Comparison of ENCODE assay signal across 23 cellular contexts in genomic region chr17:46010597-46011186, GRCh38. TPM values are rescaled to one million over a fixed set of nuclear protein-coding genes. Genes with fewer than 3 reads are reported as not detected.
A peak's percentile ranks its signal among the peaks of the same experiment; 100 is the strongest.
DNase-seq lines count a peak whose midpoint lies in the region; ATAC-seq, FAIRE-seq and TF ChIP-seq lines count a peak whose summit lies in the region.
"Had no signal": no experiment of that assay in that cellular context is flagged by ENCODE, and none has a peak within 500 bp of the region (broad histone marks: within the 10 kb centered on the region; RNA-seq: fewer than 3 reads in every experiment).

No MANE protein-coding gene starts in this region.

- TF ChIP-seq POLR2A in HepG2 (IDR thresholded peaks at IDR 0.05; ENCODE audit: insufficient read depth in 1 of 2, low read depth in 2 of 2, low read length in 2 of 2) (no peak), right lobe of liver (IDR thresholded peaks at IDR 0.05) (no peak), esophagus squamous epithelium (IDR thresholded peaks at IDR 0.05) (no peak)

- no peak for TF ChIP-seq EP300 in HepG2 (IDR thresholded peaks at IDR 0.05; ENCODE audit: low read depth in 2 of 2, low read length in 2 of 2)
- no peak for TF ChIP-seq EP300 in HepG2 (CRISPR knock-in tag; IDR thresholded peaks at IDR 0.05; ENCODE audit: borderline replicate concordance)

- no TSS peak for BruUV-seq in HepG2 (replicated peaks; lab: Mats Ljungman, UMichigan)

- H3K27me3 ChIP-seq in HepG2 (ENCODE audit: control insufficient read depth in 1 of 2, insufficient read depth in 2 of 2, low read length in 2 of 2): no peaks in the 10 kb centered on the region; a peak in 2 of 5 replicates
- no peaks in the 10 kb centered on the region for H3K27me3 ChIP-seq in right lobe of liver
- H3K27me3 ChIP-seq in foreskin keratinocyte: peaks cover 10% of the 10 kb centered on the region
- H3K27me3 ChIP-seq in small intestine (ENCODE audit: control insufficient read depth in 2 of 2, insufficient read depth in 2 of 2, low read length in 2 of 2): no peaks in the 10 kb centered on the region
- no peaks in the 10 kb centered on the region for H3K27me3 ChIP-seq in esophagus squamous epithelium
- H3K27me3 ChIP-seq: BLaER1, uterus had no signal

- H3K36me3 ChIP-seq in HepG2 (replicated peaks in 1 of 2; ENCODE audit: control insufficient read depth in 1 of 2, insufficient read depth in 2 of 2, low read length in 2 of 2) (no peaks in the 10 kb centered on the region), right lobe of liver (no peaks in the 10 kb centered on the region), small intestine (ENCODE audit: control insufficient read depth in 2 of 2, insufficient read depth in 2 of 2, low read length in 2 of 2) (no peaks in the 10 kb centered on the region), esophagus squamous epithelium (no peaks in the 10 kb centered on the region)
- H3K36me3 ChIP-seq: BLaER1, uterus had no signal

- H3K27ac ChIP-seq in HepG2 (ENCODE audit: extremely low read length, insufficient read depth, low read length): no peak overlapping the region
- no peak overlapping the region for H3K27ac ChIP-seq in right lobe of liver
- H3K27ac ChIP-seq in foreskin keratinocyte: no peak overlapping the region
- H3K27ac ChIP-seq in small intestine (ENCODE audit: low read depth in 1 of 2, low read length in 1 of 2): no peak overlapping the region
- H3K27ac ChIP-seq in esophagus squamous epithelium: no peak overlapping the region
- H3K27ac ChIP-seq: BLaER1, uterus, VCaP had no signal

- peak; percentile 64 for TF ChIP-seq CTCF in HepG2 (CRISPR knock-in tag; IDR thresholded peaks at IDR 0.05)
- TF ChIP-seq CTCF in right lobe of liver (IDR thresholded peaks at IDR 0.05): no peak
- peak; percentile 13 for TF ChIP-seq CTCF in foreskin keratinocyte (conservative IDR thresholded peaks at IDR 0.05)
- no peak for TF ChIP-seq CTCF in esophagus squamous epithelium (IDR thresholded peaks at IDR 0.05)

- no peak overlapping the region for H2AFZ ChIP-seq in HepG2 (ENCODE audit: low read length)

- ATAC-seq in HepG2 (peak; percentile 47), right lobe of liver (no peak), foreskin keratinocyte (no peak), HG02610 (IDR thresholded peaks at IDR 0.05; ENCODE audit: unreplicated experiment) (no peak)
- ATAC-seq: stimulated activated effector memory CD8-positive, alpha-beta T cell treated with anti-CD3 and anti-CD28 coated beads, Interleukin-12 subunit alpha, Interleukin-12 subunit beta, amount 100 ng/mL, for 72 hours had no signal

- peaks cover 57% of the 10 kb centered on the region for H3K4me1 ChIP-seq in HepG2 (ENCODE audit: insufficient read depth, low read length)
- no peaks in the 10 kb centered on the region for H3K4me1 ChIP-seq in right lobe of liver
- H3K4me1 ChIP-seq in foreskin keratinocyte: no peaks in the 10 kb centered on the region
- H3K4me1 ChIP-seq in small intestine (ENCODE audit: control insufficient read depth in 2 of 2, insufficient read depth in 1 of 2, low read depth in 1 of 2, low read length in 1 of 2): no peaks in the 10 kb centered on the region
- H3K4me1 ChIP-seq in esophagus squamous epithelium: peaks cover 0 to 12% (median 0%) of the 10 kb centered on the region in 3 donors
- H3K4me1 ChIP-seq: uterus had no signal

- H3K9ac ChIP-seq in HepG2 (ENCODE audit: insufficient read depth, low read depth, low read length): no peak overlapping the region
- H3K9ac ChIP-seq: BLaER1 had no signal

- FAIRE-seq in HepG2 (lab: Jason Lieb, UNC) (no peak), small intestine (lab: Jason Lieb, UNC) (no peak)
- FAIRE-seq: endometrium, GM12892 had no signal

- no peaks in the 10 kb centered on the region for H4K20me1 ChIP-seq in HepG2 (ENCODE audit: insufficient read depth, low read length)
- H4K20me1 ChIP-seq: BLaER1 had no signal

- intact Hi-C loops in HepG2 (cut with micrococcal nuclease; ENCODE audit: unreplicated experiment) (no loop called here), right lobe of liver (cut with DNase I) (no loop called here), esophagus squamous epithelium (cut with DNase I) (no loop called here)

- H3K4me2 ChIP-seq in HepG2 (ENCODE audit: low read depth, low read length): no peak overlapping the region
- H3K4me2 ChIP-seq: BLaER1 had no signal

- 67% methylated on average over 16 of the region's 16 CpGs for WGBS in HepG2 (ENCODE audit: low lambda C conversion rate)
- 80% methylated on average over 1 of the region's 16 CpGs for WGBS in right lobe of liver (ENCODE audit: insufficient coverage, low coverage, low lambda C conversion rate, missing lambda C conversion rate)
- 75 to 86% (median 82%) methylated on average over 16 of the region's 16 CpGs for WGBS in small intestine, 3 donors
- WGBS in esophagus squamous epithelium, 2 donors: 64 to 77% methylated on average over 6 to 7 of the region's 16 CpGs

- POLR2A ChIA-PET in HepG2 (lab: Yijun Ruan, JAX): no interaction called here

- no peaks in the 10 kb centered on the region for H3K79me2 ChIP-seq in HepG2 (ENCODE audit: insufficient read depth, low read length)

- no peak overlapping the region for H3K4me3 ChIP-seq in HepG2 (replicated peaks in 1 of 3; ENCODE audit: insufficient read depth in 1 of 3, low read depth in 2 of 3, low read length in 3 of 3)
- H3K4me3 ChIP-seq in right lobe of liver: no peak overlapping the region
- H3K4me3 ChIP-seq in small intestine (ENCODE audit: low read depth in 1 of 2, low read length in 2 of 2): no peak overlapping the region
- H3K4me3 ChIP-seq in esophagus squamous epithelium: no peak overlapping the region
- H3K4me3 ChIP-seq: BLaER1, uterus had no signal

- in situ Hi-C loops in HepG2 (cut with HindIII; ENCODE audit: extremely low pct_ligation_motif_present, low pct_unique_long_range_greater_than_20kb): loop anchor here (25.0 kb wide), 1 partner anchor 827 kb away; no protein-coding TSS in a partner anchor

- DNase-seq in HepG2 (ENCODE audit: low spot score) (peak; percentile 53), right lobe of liver (no peak), RPMI8226 (peak; percentile 11), foreskin keratinocyte (no peak), small intestine (peak; percentile 15), esophagus squamous epithelium (lab: John Stamatoyannopoulos, UW) (no peak), HK-2 (ENCODE audit: unreplicated experiment) (no peak)
- DNase-seq: activated naive CD4-positive, alpha-beta T cell treated with anti-CD3 and anti-CD28 coated beads, Interleukin-2, amount 50 U/mL, for 16 hours; naive B cell; NCI-H1105 treated with DMSO at 0.1 percent for 48 hours; NCI-H2081; NCI-H345; occipital lobe; T-helper 2 cell; uterus had no signal

- H3K9me3 ChIP-seq in HepG2 (ENCODE audit: low read length) (no peaks in the 10 kb centered on the region), right lobe of liver (no peaks in the 10 kb centered on the region), small intestine (ENCODE audit: control insufficient read depth, low read depth) (no peaks in the 10 kb centered on the region), esophagus squamous epithelium (no peaks in the 10 kb centered on the region)
- H3K9me3 ChIP-seq: BLaER1, uterus had no signal

- CTCF ChIA-PET in HepG2 (lab: Yijun Ruan, JAX; ENCODE audit: low intra/inter-chr PET ratio, low total read pairs): interaction anchor here (1.2 kb wide), 1 partner anchor 34 kb away, joined by 4 read pairs; no protein-coding TSS in a partner anchor

- TF ChIP-seq RAD21 in HepG2 (CRISPR knock-in tag; IDR thresholded peaks at IDR 0.05): 0 out of 2 replicates have a peak, but pooled peaks have one; percentile 23

TF ChIP-seq in HepG2, 621 proteins besides CTCF, POLR2A, EP300 and RAD21 (continues in another document):
- TF ChIP-seq LCORL (IDR thresholded peaks at IDR 0.05) (no peak), LCORL (CRISPR knock-in tag; IDR thresholded peaks at IDR 0.05) (0 out of 2 replicates have a peak, but pooled peaks have one; percentile 18), KLF6 (CRISPR knock-in tag; IDR thresholded peaks at IDR 0.05) (no peak), ZNF766 (CRISPR knock-in tag; IDR thresholded peaks at IDR 0.05; ENCODE audit: borderline replicate concordance) (0 out of 2 replicates have a peak, but pooled peaks have one; percentile 39), MTA1 (CRISPR knock-in tag; IDR thresholded peaks at IDR 0.05; ENCODE audit: borderline replicate concordance) (peak; percentile 25; the same call in 1 of the 2 replicates), SMARCE1 (IDR thresholded peaks at IDR 0.05; ENCODE audit: borderline replicate concordance) (no peak), STAG1 (CRISPR knock-in tag; IDR thresholded peaks at IDR 0.05) (peak; percentile 40), SMC3 (IDR thresholded peaks at IDR 0.05; ENCODE audit: low read length) (peak; percentile 31; the same call in 1 of the 2 replicates), HNRNPL (IDR thresholded peaks at IDR 0.05; ENCODE audit: low read depth, low read length) (0 out of 2 replicates have a peak, but pooled peaks have one; percentile 38), TMF1 (CRISPR knock-in tag; IDR thresholded peaks at IDR 0.05; ENCODE audit: low read depth) (no peak)

RNA-seq across cellular contexts. Expression of gene STH, which starts 11.6 kb away (rescaled TPM):
- total RNA-seq in HepG2 (2016; rRNA removed; fragmentation: Illumina TruSeq; extraction: Trizol): not detected in 2 replicates
- total RNA-seq in HepG2 (2016; cell fraction: cytosol; rRNA removed; fragmentation: Illumina TruSeq; extraction: Trizol; ENCODE audit: low read depth): not detected in 2 replicates
- total RNA-seq in HepG2 (2016; cell fraction: insoluble cytoplasmic fraction; rRNA removed; fragmentation: Illumina TruSeq; extraction: Trizol): not detected in 2 replicates
- not detected in 2 replicates for total RNA-seq in HepG2 (2016; cell fraction: membrane; rRNA removed; fragmentation: Illumina TruSeq; extraction: Trizol)
- total RNA-seq in HepG2 (2016; cell fraction: nucleus; rRNA removed; fragmentation: Illumina TruSeq; extraction: Trizol): not detected in 2 replicates
- polyA plus RNA-seq in HepG2 (2011; rRNA removed): 0.37 TPM in 1 of 2 replicates, not detected in the other
- polyA plus RNA-seq in HepG2 (2011; cell fraction: cytosol; rRNA removed): not detected in 2 replicates
- polyA plus RNA-seq in HepG2 (2011; cell fraction: nucleus; rRNA removed): not detected in 2 replicates
- not detected in 2 replicates for polyA plus RNA-seq in HepG2 (2012)
- polyA plus RNA-seq in HepG2 (2016; cell fraction: cytosol; fragmentation: Illumina TruSeq; extraction: Trizol; ENCODE audit: low read depth): not detected in 2 replicates
- polyA plus RNA-seq in HepG2 (2016; cell fraction: insoluble cytoplasmic fraction; fragmentation: Illumina TruSeq; extraction: Trizol; ENCODE audit: low read depth): not detected in 2 replicates
- polyA plus RNA-seq in HepG2 (2016; cell fraction: membrane; fragmentation: Illumina TruSeq; extraction: Trizol; ENCODE audit: low read depth): not detected in 2 replicates
- not detected in 2 replicates for polyA plus RNA-seq in HepG2 (2016; cell fraction: nucleus; fragmentation: Illumina TruSeq; extraction: Trizol; ENCODE audit: insufficient read depth, low read depth)
- 0.78 TPM in 1 of 2 replicates, not detected in the other for polyA minus RNA-seq in HepG2 (2011; rRNA and poly(A)+ RNA removed; ENCODE audit: low replicate concordance)
- polyA minus RNA-seq in HepG2 (2011; cell fraction: cytosol; rRNA and poly(A)+ RNA removed): not detected in 2 replicates
- polyA minus RNA-seq in HepG2 (2011; cell fraction: nucleus; rRNA and poly(A)+ RNA removed): not detected in 2 replicates
- total RNA-seq in right lobe of liver: not detected
- total RNA-seq in foreskin keratinocyte: not detected in 2 replicates
- polyA plus RNA-seq in foreskin keratinocyte: not detected in 2 replicates
- not detected for polyA plus RNA-seq in small intestine
- total RNA-seq in esophagus squamous epithelium: not detected
- total RNA-seq: activated T-helper 1 cell treated with anti-CD3 and anti-CD28 coated beads, Interleukin-12 subunit alpha, Interleukin-12 subunit beta, Interleukin-2, Interleukin-4 antibody, amounts not matched to agents 30 ng/mL and 10 ng/mL and 1 ng/mL, durations not matched to agents 14 hours and 24 hours and 36 hours; uterus had no signal
- polyA plus RNA-seq: IgD-negative memory B cell had no signal

Comparison
In these comparisons a context has a peak if more than half of its experiments do, and no peak if none do; other contexts are left out.
1. DNase-seq: peak in HepG2 (single experiment), RPMI8226 (single experiment) and small intestine (single experiment); none in right lobe of liver (0 of 3), foreskin keratinocyte (0 of 2), esophagus squamous epithelium (single experiment) and HK-2 (single experiment).
2. CTCF ChIP-seq: peak in HepG2 (single experiment) and foreskin keratinocyte (single experiment); none in right lobe of liver (0 of 4) and esophagus squamous epithelium (0 of 6).